9 cellular contexts compared by ENCODE assay signal in the genomic region with DNA sequence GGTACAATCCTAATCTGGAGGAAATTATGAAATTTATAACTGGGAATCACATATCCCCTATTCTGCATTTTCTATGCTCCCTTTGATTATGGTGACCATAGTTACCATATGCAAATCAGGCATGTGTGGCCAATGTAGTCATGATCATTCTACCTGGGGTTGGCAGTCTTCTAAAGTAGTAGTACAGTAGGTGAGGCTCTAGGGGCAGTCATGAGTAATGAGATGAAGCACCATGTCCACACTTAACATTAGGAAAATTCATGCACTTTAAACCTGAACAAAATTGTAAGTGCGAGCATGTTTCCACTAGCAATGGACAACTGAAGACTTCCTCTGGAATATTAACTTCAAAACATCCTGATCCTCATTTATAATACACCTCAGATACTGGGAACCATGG.
A peak's percentile ranks its signal among the peaks of the same experiment; 100 is the strongest.
DNase-seq lines count a peak whose midpoint lies in the region; ATAC-seq, FAIRE-seq and TF ChIP-seq lines count a peak whose summit lies in the region.
"Had no signal": no experiment of that assay in that cellular context is flagged by ENCODE, and none has a peak within 500 bp of the region (broad histone marks: within the 10 kb centered on the region; RNA-seq: fewer than 3 reads in every experiment).

No MANE protein-coding gene starts in this region.

- no peak for TF ChIP-seq CTCF in A549 (IDR thresholded peaks at IDR 0.05)
- TF ChIP-seq CTCF in OCI-LY7 (conservative IDR thresholded peaks at IDR 0.05; ENCODE audit: low read length), result peak; percentile 72
- TF ChIP-seq CTCF in CD8-positive, alpha-beta T cell (IDR thresholded peaks at IDR 0.05), result no peak

- CTCF ChIA-PET in A549 (lab: Yijun Ruan, JAX), result interaction anchor here (0.6 to 1.4 kb wide), 2 partner anchors 9 to 11 kb away, joined by 3 to 5 read pairs; no protein-coding TSS in a partner anchor
- CTCF ChIA-PET in OCI-LY7 (lab: Charles Lee; ENCODE audit: unreplicated experiment), result no interaction called here
- CTCF ChIA-PET in CD8-positive, alpha-beta T cell (lab: Charles Lee), result no interaction called here

- H3K9me2 ChIP-seq in OCI-LY7 (ENCODE audit: insufficient read depth, low read length), result no peaks in the 10 kb centered on the region; the same call in 1 of the 2 replicates

- ATAC-seq in A549 (peak; percentile 74 to 77; a peak in 5 of 6 replicates), GM18511 (IDR thresholded peaks at IDR 0.05; ENCODE audit: unreplicated experiment) (peak; percentile 88), HG02870 (IDR thresholded peaks at IDR 0.05; ENCODE audit: unreplicated experiment) (peak; percentile 96)
- no peak for ATAC-seq in CD8-positive, alpha-beta T cell

- H3K9me3 ChIP-seq in A549, result no peaks in the 10 kb centered on the region
- H3K9me3 ChIP-seq in OCI-LY7 (ENCODE audit: low read length), result no peaks in the 10 kb centered on the region
- H3K9me3 ChIP-seq in CD8-positive, alpha-beta T cell (ENCODE audit: low read length), result no peaks in the 10 kb centered on the region

- H2AFZ ChIP-seq in OCI-LY7 (ENCODE audit: low read length), result no peak overlapping the region

- 0 out of 5 replicates have a peak, but pooled peaks of 1 of the 2 experiments have one; percentile 10 for TF ChIP-seq RAD21 in A549 (conservative IDR thresholded peaks at IDR 0.05 in 1 of 2, IDR thresholded peaks at IDR 0.05 in 1 of 2)

- H3K4me3 Mint-ChIP-seq in CD8-positive, alpha-beta T cell, result no peak overlapping the region
- H3K4me3 Mint-ChIP-seq: stimulated activated naive CD8-positive, alpha-beta T cell treated with anti-CD3 and anti-CD28 coated beads, Interleukin-15, Interleukin-2, amounts not matched to agents 100 ng/mL and 50 ng/mL, for 24 hours had no signal

- no peaks in the 10 kb centered on the region for H3K27me3 Mint-ChIP-seq in CD8-positive, alpha-beta T cell (ENCODE audit: low read depth)
- H3K27me3 Mint-ChIP-seq: stimulated activated naive CD8-positive, alpha-beta T cell treated with anti-CD3 and anti-CD28 coated beads, Interleukin-15, Interleukin-2, amounts not matched to agents 100 ng/mL and 50 ng/mL, for 24 hours had no signal

- H3K4me1 Mint-ChIP-seq in CD8-positive, alpha-beta T cell (ENCODE audit: low read depth), result no peaks in the 10 kb centered on the region

- FAIRE-seq in A549 (lab: Jason Lieb, UNC), result no peak

- no peaks in the 10 kb centered on the region for H3K27me3 ChIP-seq in CD8-positive, alpha-beta T cell (ENCODE audit: insufficient read depth, low read length)

- H3K4me2 ChIP-seq in A549 (no peak overlapping the region), OCI-LY7 (ENCODE audit: low read length) (no peak overlapping the region)

- peak; percentile 22 to 29 for DNase-seq in A549 (ENCODE audit: low read depth in 1 of 2, low spot score in 1 of 2)
- peak; percentile 37 for DNase-seq in OCI-LY7 (ENCODE audit: low spot score)
- DNase-seq in iPS DF 4.7 (ENCODE audit: extremely low read depth, low spot score), result peak; percentile 41
- no peak for DNase-seq in CD8-positive, alpha-beta T cell
- DNase-seq in DMS79 treated with DMSO at 0.1 percent for 48 hours (lab: John Stamatoyannopoulos, UW), result no peak
- DNase-seq in activated effector memory CD4-positive, alpha-beta T cell treated with anti-CD3 and anti-CD28 coated beads, Interleukin-2, amount 50 U/mL, for 16 hours, result no peak

- H3K4me3 ChIP-seq in A549 (no peak overlapping the region), OCI-LY7 (ENCODE audit: low read depth, low read length, poor library complexity, severe bottlenecking) (no peak overlapping the region)
- H3K4me3 ChIP-seq in CD8-positive, alpha-beta T cell (ENCODE audit: low read depth, low read length), result no peak overlapping the region

- no peak overlapping the region for H3K27ac Mint-ChIP-seq in CD8-positive, alpha-beta T cell
- H3K27ac Mint-ChIP-seq: stimulated activated naive CD8-positive, alpha-beta T cell treated with anti-CD3 and anti-CD28 coated beads, Interleukin-15, Interleukin-2, amounts not matched to agents 100 ng/mL and 50 ng/mL, for 24 hours had no signal

- intact Hi-C loops in OCI-LY7 (cut with micrococcal nuclease; ENCODE audit: unreplicated experiment), result no loop called here
- intact Hi-C loops in CD8-positive, alpha-beta T cell (cut with DNase I, micrococcal nuclease), result no loop called here

- no peaks in the 10 kb centered on the region for H3K79me2 ChIP-seq in OCI-LY7 (ENCODE audit: insufficient read depth, low read depth, low read length)

- no TSS peak for BruUV-seq in OCI-LY7 (replicated peaks; lab: Mats Ljungman, UMichigan)

- H3K4me1 ChIP-seq in A549 (no peaks in the 10 kb centered on the region), OCI-LY7 (ENCODE audit: insufficient read depth, low read length, poor library complexity, severe bottlenecking) (no peaks in the 10 kb centered on the region)
- no peaks in the 10 kb centered on the region for H3K4me1 ChIP-seq in CD8-positive, alpha-beta T cell (ENCODE audit: insufficient read depth, low read length)

- TF ChIP-seq POLR2A in A549 (IDR thresholded peaks at IDR 0.05; ENCODE audit: low read length), result no peak

- no peaks in the 10 kb centered on the region for H4K20me1 ChIP-seq in OCI-LY7 (ENCODE audit: insufficient read depth, low read length)

- 0% methylated on average over 1 of the region's 1 CpG for WGBS in A549 (ENCODE audit: missing lambda C conversion rate)

- no peaks in the 10 kb centered on the region for H3K36me3 Mint-ChIP-seq in CD8-positive, alpha-beta T cell

- H3K9me3 Mint-ChIP-seq in CD8-positive, alpha-beta T cell, result no peaks in the 10 kb centered on the region
- H3K9me3 Mint-ChIP-seq: stimulated activated naive CD8-positive, alpha-beta T cell treated with anti-CD3 and anti-CD28 coated beads, Interleukin-15, Interleukin-2, amounts not matched to agents 100 ng/mL and 50 ng/mL, for 24 hours had no signal

- POLR2A ChIA-PET in A549 (lab: Yijun Ruan, JAX), result no interaction called here
- POLR2A ChIA-PET in OCI-LY7 (lab: Charles Lee), result no interaction called here
- POLR2A ChIA-PET in CD8-positive, alpha-beta T cell (lab: Charles Lee), result no interaction called here

- TF ChIP-seq EP300 in A549 (IDR thresholded peaks at IDR 0.05), result no peak

- no peaks in the 10 kb centered on the region for H3K36me3 ChIP-seq in OCI-LY7 (ENCODE audit: insufficient read depth, low read length)
- H3K36me3 ChIP-seq in CD8-positive, alpha-beta T cell (ENCODE audit: insufficient read depth, low read length), result no peaks in the 10 kb centered on the region

- H3K27ac ChIP-seq in A549 (no peak overlapping the region), OCI-LY7 (ENCODE audit: low read depth, low read length, poor library complexity, severe bottlenecking) (no peak overlapping the region)
- H3K27ac ChIP-seq in CD8-positive, alpha-beta T cell (ENCODE audit: low read depth, low read length), result no peak overlapping the region

TF ChIP-seq in A549, 52 proteins besides CTCF, POLR2A, EP300 and RAD21:
- TF ChIP-seq MYC (IDR thresholded peaks at IDR 0.05; ENCODE audit: borderline replicate concordance, low read length), result no peak
- no peak for TF ChIP-seq HDAC2 (IDR thresholded peaks at IDR 0.05)
- TF ChIP-seq PHF8 (IDR thresholded peaks at IDR 0.05; ENCODE audit: borderline replicate concordance, low read depth), result no peak
- TF ChIP-seq, protein P1, sequence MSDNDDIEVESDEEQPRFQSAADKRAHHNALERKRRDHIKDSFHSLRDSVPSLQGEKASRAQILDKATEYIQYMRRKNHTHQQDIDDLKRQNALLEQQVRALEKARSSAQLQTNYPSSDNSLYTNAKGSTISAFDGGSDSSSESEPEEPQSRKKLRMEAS (IDR thresholded peaks at IDR 0.05), result no peak
- TF ChIP-seq, protein P2, sequence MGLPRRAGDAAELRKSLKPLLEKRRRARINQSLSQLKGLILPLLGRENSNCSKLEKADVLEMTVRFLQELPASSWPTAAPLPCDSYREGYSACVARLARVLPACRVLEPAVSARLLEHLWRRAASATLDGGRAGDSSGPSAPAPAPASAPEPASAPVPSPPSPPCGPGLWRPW (IDR thresholded peaks at IDR 0.05), result no peak
- TF ChIP-seq EHMT2 (IDR thresholded peaks at IDR 0.05; ENCODE audit: low read depth), result no peak
- no peak for TF ChIP-seq POLR2AphosphoS2 (conservative IDR thresholded peaks at IDR 0.05; ENCODE audit: low read length)
- no peak for TF ChIP-seq RFX5 (IDR thresholded peaks at IDR 0.05)
- no peak for TF ChIP-seq BHLHE40 (IDR thresholded peaks at IDR 0.05; ENCODE audit: low read depth, low read length)
- no peak for TF ChIP-seq KDM1A (IDR thresholded peaks at IDR 0.05; ENCODE audit: low read depth)
- TF ChIP-seq EHF (CRISPR knock-in tag; IDR thresholded peaks at IDR 0.05), result no peak

Comparison
In these comparisons a context has a peak if more than half of its experiments do, and no peak if none do; other contexts are left out.
1. DNase-seq: peak in A549 (2 of 2), OCI-LY7 (single experiment) and iPS DF 4.7 (single experiment); none in CD8-positive, alpha-beta T cell (0 of 7), DMS79 treated with DMSO at 0.1 percent for 48 hours (single experiment) and activated effector memory CD4-positive, alpha-beta T cell treated with anti-CD3 and anti-CD28 coated beads, Interleukin-2, amount 50 U/mL, for 16 hours (single experiment).